ENCODE assay signal across 22 cellular contexts in genomic region chr6:46949662-46950280, GRCh38. TPM values are rescaled to one million over a fixed set of nuclear protein-coding genes. Genes with fewer than 3 reads are reported as not detected.
A peak's percentile ranks its signal among the peaks of the same experiment; 100 is the strongest.
DNase-seq lines count a peak whose midpoint lies in the region; ATAC-seq and TF ChIP-seq lines count a peak whose summit lies in the region.
"Had no signal": no experiment of that assay in that cellular context is flagged by ENCODE, and none has a peak within 500 bp of the region (broad histone marks: within the 10 kb centered on the region; RNA-seq: fewer than 3 reads in every experiment).

No MANE protein-coding gene starts in this region.

- H3K4me1 ChIP-seq in lung (ENCODE audit: control insufficient read depth in 2 of 2, insufficient read depth in 2 of 2, low read length in 2 of 2): peaks cover 8 to 15% of the 10 kb centered on the region in 2 donors
- peaks cover 0 to 33% (median 0%) of the 10 kb centered on the region in 6 donors for H3K4me1 ChIP-seq in spleen

- H3K36me3 ChIP-seq in lung (ENCODE audit: control insufficient read depth in 2 of 2, insufficient read depth in 2 of 2, low read length in 2 of 2) (no peaks in the 10 kb centered on the region), spleen (no peaks in the 10 kb centered on the region)

- ATAC-seq in lung (ENCODE audit: insufficient read depth, low FRiP score) (peak; percentile 56), HG02759 (IDR thresholded peaks at IDR 0.05; ENCODE audit: unreplicated experiment) (no peak), GM19467 (IDR thresholded peaks at IDR 0.05; ENCODE audit: unreplicated experiment) (no peak)
- ATAC-seq: activated CD8-positive, alpha-beta T cell treated with anti-CD3 and anti-CD28 coated beads for 36 hours; natural killer cell had no signal

- H3K27me3 ChIP-seq in lung (ENCODE audit: control insufficient read depth, insufficient read depth) (no peaks in the 10 kb centered on the region), spleen (replicated peaks in 1 of 7) (no peaks in the 10 kb centered on the region)

- WGBS in lung, 2 donors: 48 to 78% methylated on average over 7 of the region's 7 CpGs
- 71 to 85% (median 72%) methylated on average over 7 of the region's 7 CpGs for WGBS in spleen, 5 donors

- peak; percentile 48 for DNase-seq in LoVo (ENCODE audit: low spot score)
- peak; percentile 75 for DNase-seq in glomerular visceral epithelial cell (ENCODE audit: extremely low spot score)
- DNase-seq in lung (ENCODE audit: low spot score): peak; percentile 77
- no peak for DNase-seq in spleen
- DNase-seq in stimulated activated CD4-positive, alpha-beta T cell treated with anti-CD3 and anti-CD28 coated beads, Interleukin-2, amount 100 ng/mL, for 24 hours: no peak
- DNase-seq in head of caudate nucleus: no peak
- DNase-seq: activated CD8-positive, alpha-beta T cell treated with anti-CD3 and anti-CD28 coated beads for 36 hours; CD4-positive, alpha-beta T cell; DMS79 treated with DMSO at 0.1 percent for 48 hours; GOT3; islet precursor cell; natural killer cell; NCI-H2029; NCI-H526 treated with DMSO at 0.1 percent for 48 hours; retina; stimulated activated CD4-positive, alpha-beta T cell treated with anti-CD3 and anti-CD28 coated beads, Interleukin-2, amount 100 ng/mL, for 48 hours; stimulated activated CD8-positive, alpha-beta memory T cell treated with anti-CD3 and anti-CD28 coated beads, Interleukin-4, amount 100 ng/mL, for 48 hours; SW 1271 had no signal

- H3K4me3 ChIP-seq in lung (no peak overlapping the region), spleen (no peak overlapping the region)

- TF ChIP-seq CTCF in lung (IDR thresholded peaks at IDR 0.05; ENCODE audit: control extremely low read depth, extremely low read depth): no peak
- TF ChIP-seq CTCF in spleen (IDR thresholded peaks at IDR 0.05 in 8 of 11, conservative IDR thresholded peaks at IDR 0.05 in 3 of 11): no peak

- no peak for TF ChIP-seq POLR2A in spleen (IDR thresholded peaks at IDR 0.05)

- H3K27ac ChIP-seq in lung (ENCODE audit: low read depth in 1 of 2, low read length in 1 of 2): peak overlapping the region; percentile 66 to 87
- H3K27ac ChIP-seq in spleen: peak overlapping the region in 5 of 8 donors; percentile 16 to 71 (median 45)

- intact Hi-C loops in spleen (cut with DNase I; ENCODE audit: low total_unique reads) (no loop called here), head of caudate nucleus (cut with DNase I) (no loop called here)

- H3K9me3 ChIP-seq in lung (ENCODE audit: control insufficient read depth in 2 of 2, insufficient read depth in 1 of 2, low read length in 1 of 2) (no peaks in the 10 kb centered on the region), spleen (no peaks in the 10 kb centered on the region)

RNA-seq across cellular contexts. Expression of gene ADGRF5, which starts 28.0 kb away (rescaled TPM):
- 100 to 1,000 TPM; 206 to 339 TPM for total RNA-seq in lung
- polyA plus RNA-seq in lung: 10 to 100 TPM; 71.3 to 78.0 TPM
- 100 to 1,000 TPM in 5 of 7 donors, 10 to 100 TPM in 2; 40.6 to 129 (median 103) TPM for total RNA-seq in spleen
- 10 to 100 TPM in 2 of 3 donors, 1 to 10 TPM in 1; 5.2 to 15.8 (median 10.5) TPM for polyA plus RNA-seq in spleen
- total RNA-seq: activated CD8-positive, alpha-beta T cell treated with anti-CD3 and anti-CD28 coated beads for 36 hours; activated T-helper 1 cell treated with anti-CD3 and anti-CD28 coated beads, Interleukin-12 subunit alpha, Interleukin-12 subunit beta, Interleukin-2, Interleukin-4 antibody, amounts not matched to agents 30 ng/mL and 10 ng/mL and 1 ng/mL, durations not matched to agents 14 hours and 24 hours and 36 hours; CD4-positive, alpha-beta T cell; MCF 10A; natural killer cell had no signal

Comparison
In these comparisons a context has a peak if more than half of its experiments do, and no peak if none do; other contexts are left out.
1. DNase-seq: peak in LoVo (single experiment), glomerular visceral epithelial cell (single experiment) and lung (single experiment); none in spleen (single experiment), stimulated activated CD4-positive, alpha-beta T cell treated with anti-CD3 and anti-CD28 coated beads, Interleukin-2, amount 100 ng/mL, for 24 hours (0 of 2) and head of caudate nucleus (0 of 42).